31 cellular contexts compared by ENCODE assay signal in genomic region chr1:191588905-191589304, GRCh38.
"Had no signal": no experiment of that assay in that cellular context is flagged by ENCODE, and none has a peak within 500 bp of the region (broad histone marks: within the 10 kb centered on the region; RNA-seq: fewer than 3 reads in every experiment).

No MANE protein-coding gene starts in this region.

- H3K4me1 ChIP-seq: ascending aorta had no signal

- H3K4me1 Mint-ChIP-seq: activated CD4-positive, alpha-beta T cell treated with anti-CD3 and anti-CD28 coated beads, Interleukin-2, amount 10 ng/mL, durations not matched to agents 24 days and 14 days; activated naive CD4-positive, alpha-beta T cell treated with anti-CD3 and anti-CD28 coated beads, Interleukin-2, amount 50 U/mL, for 24 hours; activated naive CD8-positive, alpha-beta T cell treated with anti-CD3 and anti-CD28 coated beads, Interleukin-2, amount 10 ng/mL, durations not matched to agents 7 days and 5 days; activated T-helper 17 cell treated with anti-CD3 and anti-CD28 coated beads, Interleukin-2, amount 50 U/mL, for 72 hours; central memory CD8-positive, alpha-beta T cell had no signal

- ATAC-seq: activated CD8-positive, alpha-beta T cell treated with anti-CD3 and anti-CD28 coated beads for 36 hours; activated T-cell treated with anti-CD3 and anti-CD28 coated beads, Interleukin-2, amount 50 U/mL, for 72 hours; activated T-helper 17 cell treated with anti-CD3 and anti-CD28 coated beads, Interleukin-2, amount 50 U/mL, for 72 hours had no signal

- H3K4me3 ChIP-seq: ascending aorta, cardiac muscle cell had no signal

- H3K27me3 ChIP-seq: ascending aorta, cardiac muscle cell had no signal

- H3K4me3 Mint-ChIP-seq: activated CD4-positive, alpha-beta T cell treated with anti-CD3 and anti-CD28 coated beads, Interleukin-2, amount 10 ng/mL, durations not matched to agents 24 days and 14 days; activated CD8-positive, alpha-beta T cell treated with anti-CD3 and anti-CD28 coated beads for 36 hours; activated naive CD4-positive, alpha-beta T cell treated with anti-CD3 and anti-CD28 coated beads, Interleukin-2, amount 50 U/mL, for 24 hours; activated naive CD8-positive, alpha-beta T cell treated with anti-CD3 and anti-CD28 coated beads, Interleukin-2, amount 10 ng/mL, durations not matched to agents 7 days and 5 days; activated T-cell treated with anti-CD3 and anti-CD28 coated beads, Interleukin-2, amount 50 U/mL, for 72 hours; activated T-helper 17 cell treated with anti-CD3 and anti-CD28 coated beads, Interleukin-2, amount 50 U/mL, for 72 hours; central memory CD8-positive, alpha-beta T cell had no signal

- H3K9me3 ChIP-seq: ascending aorta had no signal

- H3K36me3 Mint-ChIP-seq: activated naive CD4-positive, alpha-beta T cell treated with anti-CD3 and anti-CD28 coated beads, Interleukin-2, amount 50 U/mL, for 24 hours; activated naive CD8-positive, alpha-beta T cell treated with anti-CD3 and anti-CD28 coated beads, Interleukin-2, amount 10 ng/mL, durations not matched to agents 7 days and 5 days had no signal

- DNase-seq: activated CD4-positive, alpha-beta T cell treated with anti-CD3 and anti-CD28 coated beads, Interleukin-2, amount 10 ng/mL, durations not matched to agents 24 days and 14 days; activated CD4-positive, alpha-beta T cell treated with anti-CD3 and anti-CD28 coated beads, Interleukin-2, amount 50 U/mL, for 4 hours; activated CD8-positive, alpha-beta T cell treated with anti-CD3 and anti-CD28 coated beads for 36 hours; activated effector memory CD4-positive, alpha-beta T cell treated with anti-CD3 and anti-CD28 coated beads, Interleukin-2, amount 50 U/mL, for 16 hours; activated naive CD4-positive, alpha-beta T cell; activated naive CD8-positive, alpha-beta T cell treated with anti-CD3 and anti-CD28 coated beads, Interleukin-2, amount 10 ng/mL, durations not matched to agents 7 days and 5 days; activated T-cell treated with anti-CD3 and anti-CD28 coated beads, Interleukin-2, amount 50 U/mL, for 1 hour; activated T-cell treated with anti-CD3 and anti-CD28 coated beads, Interleukin-2, amount 50 U/mL, for 72 hours; amygdala; NCI-H1092 treated with DMSO at 0.1 percent for 48 hours; NCI-H1417; NCI-H146; NCI-H187; NCI-H2029 treated with DMSO at 0.1 percent for 48 hours; NCI-H2107; NCI-H2171; NCI-H510A; NCI-H526; NCI-H748 treated with DMSO at 0.1 percent for 48 hours; OCI-M1; Right ventricle myocardium superior; SW 1271; T-helper 1 cell; T-helper 2 cell; T-helper 9 cell; WERI-Rb-1 had no signal

- H3K27ac Mint-ChIP-seq: activated CD4-positive, alpha-beta T cell treated with anti-CD3 and anti-CD28 coated beads, Interleukin-2, amount 10 ng/mL, durations not matched to agents 24 days and 14 days; activated CD8-positive, alpha-beta T cell treated with anti-CD3 and anti-CD28 coated beads for 36 hours; activated naive CD4-positive, alpha-beta T cell treated with anti-CD3 and anti-CD28 coated beads, Interleukin-2, amount 50 U/mL, for 24 hours; activated naive CD8-positive, alpha-beta T cell treated with anti-CD3 and anti-CD28 coated beads, Interleukin-2, amount 10 ng/mL, durations not matched to agents 7 days and 5 days; activated T-cell treated with anti-CD3 and anti-CD28 coated beads, Interleukin-2, amount 50 U/mL, for 72 hours; activated T-helper 17 cell treated with anti-CD3 and anti-CD28 coated beads, Interleukin-2, amount 50 U/mL, for 72 hours had no signal

- H3K27me3 Mint-ChIP-seq: activated CD4-positive, alpha-beta T cell treated with anti-CD3 and anti-CD28 coated beads, Interleukin-2, amount 10 ng/mL, durations not matched to agents 24 days and 14 days; activated CD8-positive, alpha-beta T cell treated with anti-CD3 and anti-CD28 coated beads for 36 hours; activated naive CD4-positive, alpha-beta T cell treated with anti-CD3 and anti-CD28 coated beads, Interleukin-2, amount 50 U/mL, for 24 hours; activated naive CD8-positive, alpha-beta T cell treated with anti-CD3 and anti-CD28 coated beads, Interleukin-2, amount 10 ng/mL, durations not matched to agents 7 days and 5 days; activated T-helper 17 cell treated with anti-CD3 and anti-CD28 coated beads, Interleukin-2, amount 50 U/mL, for 72 hours; central memory CD8-positive, alpha-beta T cell had no signal

- H3K36me3 ChIP-seq: ascending aorta, cardiac muscle cell, WERI-Rb-1 had no signal

- H3K27ac ChIP-seq: ascending aorta, cardiac muscle cell, WERI-Rb-1 had no signal
